ENCODE assay signal across 2 cellular contexts in the genomic region with DNA sequence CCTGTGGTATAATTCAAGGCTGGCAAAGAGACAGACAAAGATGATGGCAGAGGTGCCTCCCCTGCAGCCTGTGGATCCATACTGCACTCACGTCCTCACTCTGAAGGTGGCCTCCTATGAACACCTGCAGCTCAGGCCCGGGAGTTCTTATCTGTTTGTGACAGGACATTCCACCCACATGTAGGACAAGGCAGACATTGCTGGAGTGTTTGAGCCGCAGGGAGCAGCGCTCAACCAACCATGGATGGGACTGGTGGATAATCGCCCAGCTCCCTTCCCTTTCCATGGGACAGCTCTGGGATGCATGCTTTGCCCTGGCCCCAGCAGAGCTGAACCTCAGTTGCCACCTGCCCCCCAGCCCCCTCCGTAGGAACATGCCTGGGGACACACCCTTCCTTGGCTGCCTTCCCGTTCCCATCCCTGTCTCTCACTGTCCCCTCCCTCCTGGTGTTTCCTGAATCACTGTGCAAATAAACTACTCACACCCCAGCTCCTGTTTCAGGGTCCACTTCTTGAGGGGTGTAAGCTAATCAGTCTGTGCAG.
TF ChIP-seq lines count a peak whose summit lies in the region.

No MANE protein-coding gene starts in this region.

TF ChIP-seq in A549, 52 proteins besides CTCF, POLR2A, EP300 and RAD21:
- TF ChIP-seq FOSL2 (IDR thresholded peaks at IDR 0.05): 0 out of 2 replicates have a peak, but pooled peaks have one; percentile 16
- TF ChIP-seq FOSL2 (CRISPR knock-in tag; IDR thresholded peaks at IDR 0.05): peak; percentile 79
- TF ChIP-seq RARB (CRISPR knock-in tag; IDR thresholded peaks at IDR 0.05): no peak
- TF ChIP-seq, protein P1, sequence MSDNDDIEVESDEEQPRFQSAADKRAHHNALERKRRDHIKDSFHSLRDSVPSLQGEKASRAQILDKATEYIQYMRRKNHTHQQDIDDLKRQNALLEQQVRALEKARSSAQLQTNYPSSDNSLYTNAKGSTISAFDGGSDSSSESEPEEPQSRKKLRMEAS (IDR thresholded peaks at IDR 0.05): peak; percentile 45; the same call in 1 of the 2 replicates

TF ChIP-seq in IMR-90, 13 proteins besides CTCF, POLR2A, EP300 and RAD21:
- TF ChIP-seq, protein P2, sequence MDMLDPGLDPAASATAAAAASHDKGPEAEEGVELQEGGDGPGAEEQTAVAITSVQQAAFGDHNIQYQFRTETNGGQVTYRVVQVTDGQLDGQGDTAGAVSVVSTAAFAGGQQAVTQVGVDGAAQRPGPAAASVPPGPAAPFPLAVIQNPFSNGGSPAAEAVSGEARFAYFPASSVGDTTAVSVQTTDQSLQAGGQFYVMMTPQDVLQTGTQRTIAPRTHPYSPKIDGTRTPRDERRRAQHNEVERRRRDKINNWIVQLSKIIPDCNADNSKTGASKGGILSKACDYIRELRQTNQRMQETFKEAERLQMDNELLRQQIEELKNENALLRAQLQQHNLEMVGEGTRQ (IDR thresholded peaks at IDR 0.05; ENCODE audit: low read depth, low read length): no peak
- TF ChIP-seq RCOR1 (IDR thresholded peaks at IDR 0.05; ENCODE audit: insufficient replicate concordance, low read length) (no peak), FOS (IDR thresholded peaks at IDR 0.05; ENCODE audit: low read depth, low read length) (no peak), RFX5 (IDR thresholded peaks at IDR 0.05; ENCODE audit: low read depth, low read length) (no peak), NFE2L2 (IDR thresholded peaks at IDR 0.05; ENCODE audit: low read depth, low read length) (no peak), CEBPB (IDR thresholded peaks at IDR 0.05; ENCODE audit: low read depth, low read length) (no peak), BHLHE40 (IDR thresholded peaks at IDR 0.05; ENCODE audit: low read depth, low read length) (no peak), CHD1 (IDR thresholded peaks at IDR 0.05; ENCODE audit: low read depth, low read length) (no peak)
